Comparison of ENCODE assay signal across 1 cellular context in genomic region chr12:133616-134232, GRCh38.
TF ChIP-seq lines count a peak whose summit lies in the region.

No MANE protein-coding gene starts in this region.

TF ChIP-seq in K562, 482 proteins besides CTCF, POLR2A, EP300 and RAD21 (continued from another document):
- TF ChIP-seq ARID1B (IDR thresholded peaks at IDR 0.05) (peak; percentile 68), FOXA3 (CRISPR knock-in tag; conservative IDR thresholded peaks at IDR 0.05 in 1 of 2, IDR thresholded peaks at IDR 0.05 in 1 of 2) (peak in 1 of 2 experiments; percentile 43; a peak in 1 of 4 replicates)
- TF ChIP-seq, protein P1, sequence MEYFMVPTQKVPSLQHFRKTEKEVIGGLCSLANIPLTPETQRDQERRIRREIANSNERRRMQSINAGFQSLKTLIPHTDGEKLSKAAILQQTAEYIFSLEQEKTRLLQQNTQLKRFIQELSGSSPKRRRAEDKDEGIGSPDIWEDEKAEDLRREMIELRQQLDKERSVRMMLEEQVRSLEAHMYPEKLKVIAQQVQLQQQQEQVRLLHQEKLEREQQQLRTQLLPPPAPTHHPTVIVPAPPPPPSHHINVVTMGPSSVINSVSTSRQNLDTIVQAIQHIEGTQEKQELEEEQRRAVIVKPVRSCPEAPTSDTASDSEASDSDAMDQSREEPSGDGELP (CRISPR knock-in tag; IDR thresholded peaks at IDR 0.05; ENCODE audit: borderline replicate concordance): 0 out of 2 replicates have a peak, but pooled peaks have one; percentile 17
